20 cellular contexts compared by ENCODE assay signal in the genomic region with DNA sequence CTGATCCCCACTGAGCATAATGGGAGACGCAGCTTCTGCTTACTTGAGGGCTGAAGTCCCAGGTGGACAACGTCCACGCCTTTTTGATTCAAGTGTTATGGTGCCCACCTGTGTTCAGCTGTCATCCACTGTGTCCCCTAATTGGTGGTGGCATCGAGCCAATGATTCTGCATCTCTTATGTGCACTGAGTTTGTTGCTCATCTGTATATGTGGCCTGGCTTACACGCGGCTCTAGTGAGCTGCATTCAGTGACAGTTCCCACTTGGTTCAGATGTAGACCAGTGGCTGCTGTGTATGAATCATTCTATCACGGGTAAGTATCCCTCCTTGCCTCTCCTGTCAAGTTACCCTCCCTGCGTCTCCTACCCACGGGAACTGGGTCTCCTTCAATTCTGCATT.
DNase-seq lines count a peak whose midpoint lies in the region; ATAC-seq and TF ChIP-seq lines count a peak whose summit lies in the region.
"Had no signal": no experiment of that assay in that cellular context is flagged by ENCODE, and none has a peak within 500 bp of the region (broad histone marks: within the 10 kb centered on the region; RNA-seq: fewer than 3 reads in every experiment).

No MANE protein-coding gene starts in this region.

- no peaks in the 10 kb centered on the region for H3K9me3 Mint-ChIP-seq in activated CD4-positive, alpha-beta T cell treated with anti-CD3 and anti-CD28 coated beads, Interleukin-2, amount 10 ng/mL, durations not matched to agents 24 days and 14 days
- H3K9me3 Mint-ChIP-seq in neural crest cell (no peaks in the 10 kb centered on the region), glutamatergic neuron (ENCODE audit: unreplicated experiment) (no peaks in the 10 kb centered on the region)
- no peaks in the 10 kb centered on the region for H3K9me3 Mint-ChIP-seq in activated naive CD4-positive, alpha-beta T cell treated with anti-CD3 and anti-CD28 coated beads, Interleukin-2, amount 10 ng/mL, durations not matched to agents 7 days and 5 days
- H3K9me3 Mint-ChIP-seq: HFFc6 had no signal

- CTCF ChIA-PET in activated naive CD4-positive, alpha-beta T cell treated with anti-CD3 and anti-CD28 coated beads, Interleukin-2, amount 10 ng/mL, durations not matched to agents 7 days and 5 days (lab: Charles Lee) = interaction anchor here (1.4 kb wide), 1 partner anchor 206 kb away, joined by 3 read pairs; no protein-coding TSS in a partner anchor

- H3K4me3 Mint-ChIP-seq in activated CD4-positive, alpha-beta T cell treated with anti-CD3 and anti-CD28 coated beads, Interleukin-2, amount 10 ng/mL, durations not matched to agents 24 days and 14 days = peak overlapping the region; percentile 26
- H3K4me3 Mint-ChIP-seq in neural crest cell (no peak overlapping the region), glutamatergic neuron (ENCODE audit: unreplicated experiment) (no peak overlapping the region)
- no peak overlapping the region for H3K4me3 Mint-ChIP-seq in activated naive CD4-positive, alpha-beta T cell treated with anti-CD3 and anti-CD28 coated beads, Interleukin-2, amount 10 ng/mL, durations not matched to agents 7 days and 5 days
- H3K4me3 Mint-ChIP-seq: HFFc6, T-helper 17 cell had no signal

- DNase-seq in activated CD4-positive, alpha-beta T cell treated with anti-CD3 and anti-CD28 coated beads, Interleukin-2, amount 10 ng/mL, durations not matched to agents 24 days and 14 days = no peak
- no peak for DNase-seq in activated CD4-positive, alpha-beta T cell treated with anti-CD3 and anti-CD28 coated beads, Interleukin-2, amount 50 U/mL, for 4 hours
- DNase-seq in NCI-H146 treated with DMSO at 0.1 percent for 48 hours (lab: John Stamatoyannopoulos, UW; ENCODE audit: unreplicated experiment) (peak; percentile 58), SJCRH30 (peak; percentile 38 to 63), neural crest cell (ENCODE audit: low read depth, low spot score) (no peak), glutamatergic neuron (no peak)
- DNase-seq in activated naive CD4-positive, alpha-beta T cell treated with anti-CD3 and anti-CD28 coated beads, Interleukin-2, amount 10 ng/mL, durations not matched to agents 7 days and 5 days = no peak
- DNase-seq: DMS 273 treated with DMSO at 0.1 percent for 48 hours, GF-D8, HFFc6, MG63, NCI-H1092, NCI-H2029, NCI-H446 treated with DMSO at 0.1 percent for 48 hours, OCI-M1, RPMI8226, T-helper 17 cell had no signal

- no peaks in the 10 kb centered on the region for H3K27me3 Mint-ChIP-seq in activated CD4-positive, alpha-beta T cell treated with anti-CD3 and anti-CD28 coated beads, Interleukin-2, amount 10 ng/mL, durations not matched to agents 24 days and 14 days
- no peaks in the 10 kb centered on the region for H3K27me3 Mint-ChIP-seq in neural crest cell (ENCODE audit: low read depth)
- peaks cover 4% of the 10 kb centered on the region for H3K27me3 Mint-ChIP-seq in activated naive CD4-positive, alpha-beta T cell treated with anti-CD3 and anti-CD28 coated beads, Interleukin-2, amount 10 ng/mL, durations not matched to agents 7 days and 5 days
- peaks cover 4% of the 10 kb centered on the region for H3K27me3 Mint-ChIP-seq in glutamatergic neuron (ENCODE audit: unreplicated experiment)

- no peak overlapping the region for H3K4me3 ChIP-seq in SJCRH30
- H3K4me3 ChIP-seq: MG63 had no signal

- TF ChIP-seq CTCF in neural crest cell (conservative IDR thresholded peaks at IDR 0.05) (no peak), glutamatergic neuron (IDR thresholded peaks at IDR 0.05; ENCODE audit: partially characterized antibody, unreplicated experiment) (no peak)

- H3K9me3 ChIP-seq in SJCRH30 (replicated peaks) = no peaks in the 10 kb centered on the region
- H3K9me3 ChIP-seq: MG63 had no signal

- H3K4me1 Mint-ChIP-seq in activated CD4-positive, alpha-beta T cell treated with anti-CD3 and anti-CD28 coated beads, Interleukin-2, amount 10 ng/mL, durations not matched to agents 24 days and 14 days = peaks cover 38% of the 10 kb centered on the region
- H3K4me1 Mint-ChIP-seq in neural crest cell = no peaks in the 10 kb centered on the region
- H3K4me1 Mint-ChIP-seq in activated naive CD4-positive, alpha-beta T cell treated with anti-CD3 and anti-CD28 coated beads, Interleukin-2, amount 10 ng/mL, durations not matched to agents 7 days and 5 days = peaks cover 3% of the 10 kb centered on the region
- H3K4me1 Mint-ChIP-seq in glutamatergic neuron (ENCODE audit: low read depth, unreplicated experiment) = no peaks in the 10 kb centered on the region

- no peak overlapping the region for H3K27ac ChIP-seq in SJCRH30
- H3K27ac ChIP-seq: C4-2B had no signal

- ATAC-seq in GM18867 (IDR thresholded peaks at IDR 0.05; ENCODE audit: unreplicated experiment) = no peak
- ATAC-seq: HepG2, T-helper 17 cell had no signal

- intact Hi-C loops in activated CD4-positive, alpha-beta T cell treated with anti-CD3 and anti-CD28 coated beads, Interleukin-2, amount 10 ng/mL, durations not matched to agents 24 days and 14 days (cut with micrococcal nuclease) = no loop called here

- H3K36me3 ChIP-seq in SJCRH30 = peaks cover 3% of the 10 kb centered on the region
- H3K36me3 ChIP-seq: MG63 had no signal

- peaks cover 61% of the 10 kb centered on the region for H3K36me3 Mint-ChIP-seq in activated CD4-positive, alpha-beta T cell treated with anti-CD3 and anti-CD28 coated beads, Interleukin-2, amount 10 ng/mL, durations not matched to agents 24 days and 14 days (ENCODE audit: low read depth)
- H3K36me3 Mint-ChIP-seq in neural crest cell (ENCODE audit: low read depth) (peaks cover 5% of the 10 kb centered on the region), glutamatergic neuron (ENCODE audit: unreplicated experiment) (no peaks in the 10 kb centered on the region)
- H3K36me3 Mint-ChIP-seq in activated naive CD4-positive, alpha-beta T cell treated with anti-CD3 and anti-CD28 coated beads, Interleukin-2, amount 10 ng/mL, durations not matched to agents 7 days and 5 days = no peaks in the 10 kb centered on the region

- no peaks in the 10 kb centered on the region for H3K27me3 ChIP-seq in SJCRH30
- H3K27me3 ChIP-seq: MG63 had no signal

- peak overlapping the region; percentile 76 for H3K27ac Mint-ChIP-seq in activated CD4-positive, alpha-beta T cell treated with anti-CD3 and anti-CD28 coated beads, Interleukin-2, amount 10 ng/mL, durations not matched to agents 24 days and 14 days
- H3K27ac Mint-ChIP-seq in neural crest cell (ENCODE audit: unreplicated experiment) (peak overlapping the region; percentile 53), glutamatergic neuron (ENCODE audit: unreplicated experiment) (no peak overlapping the region)
- H3K27ac Mint-ChIP-seq in activated naive CD4-positive, alpha-beta T cell treated with anti-CD3 and anti-CD28 coated beads, Interleukin-2, amount 10 ng/mL, durations not matched to agents 7 days and 5 days = no peak overlapping the region
- H3K27ac Mint-ChIP-seq: HFFc6, T-helper 17 cell had no signal

- H3K4me1 ChIP-seq in SJCRH30 = peaks cover 10% of the 10 kb centered on the region

Comparison
In these comparisons a context has a peak if more than half of its experiments do, and no peak if none do; other contexts are left out.
1. DNase-seq: peak in NCI-H146 treated with DMSO at 0.1 percent for 48 hours (single experiment) and SJCRH30 (2 of 2); none in activated CD4-positive, alpha-beta T cell treated with anti-CD3 and anti-CD28 coated beads, Interleukin-2, amount 10 ng/mL, durations not matched to agents 24 days and 14 days (single experiment), activated CD4-positive, alpha-beta T cell treated with anti-CD3 and anti-CD28 coated beads, Interleukin-2, amount 50 U/mL, for 4 hours (0 of 2), neural crest cell (single experiment), activated naive CD4-positive, alpha-beta T cell treated with anti-CD3 and anti-CD28 coated beads, Interleukin-2, amount 10 ng/mL, durations not matched to agents 7 days and 5 days (single experiment) and glutamatergic neuron (single experiment).
2. H3K27ac Mint-ChIP-seq: peak in activated CD4-positive, alpha-beta T cell treated with anti-CD3 and anti-CD28 coated beads, Interleukin-2, amount 10 ng/mL, durations not matched to agents 24 days and 14 days (single experiment) and neural crest cell (single experiment); none in activated naive CD4-positive, alpha-beta T cell treated with anti-CD3 and anti-CD28 coated beads, Interleukin-2, amount 10 ng/mL, durations not matched to agents 7 days and 5 days (single experiment) and glutamatergic neuron (single experiment).